Comparison of ENCODE assay signal across 10 cellular contexts in genomic region chr5:88203977-88204735, GRCh38.
DNase-seq lines count a peak whose midpoint lies in the region; ATAC-seq and TF ChIP-seq lines count a peak whose summit lies in the region.
"Had no signal": no experiment of that assay in that cellular context is flagged by ENCODE, and none has a peak within 500 bp of the region (broad histone marks: within the 10 kb centered on the region; RNA-seq: fewer than 3 reads in every experiment).

No MANE protein-coding gene starts in this region.

- dilution Hi-C loops in mammary epithelial cell (cut with HindIII; ENCODE audit: low sequenced_read_pairs): no loop called here

- no peak overlapping the region for H3K9ac ChIP-seq in BLaER1
- no peak overlapping the region for H3K9ac ChIP-seq in mammary epithelial cell (ENCODE audit: insufficient read depth, low read length)

- CTCF ChIA-PET in activated CD4-positive, alpha-beta memory T cell treated with anti-CD3 and anti-CD28 coated beads, Interleukin-2, amount 10 ng/mL, durations not matched to agents 7 days and 5 days (lab: Charles Lee): no interaction called here
- CTCF ChIA-PET in mammary epithelial cell (lab: Charles Lee; ENCODE audit: low non-redundant PET): no interaction called here

- no peaks in the 10 kb centered on the region for H3K79me2 ChIP-seq in hepatocyte
- no peaks in the 10 kb centered on the region for H3K79me2 ChIP-seq in mammary epithelial cell (ENCODE audit: insufficient read depth, low read length)

- H4K20me1 ChIP-seq in BLaER1 (no peaks in the 10 kb centered on the region), hepatocyte (ENCODE audit: insufficient read depth, poor library complexity, severe bottlenecking) (no peaks in the 10 kb centered on the region), mammary epithelial cell (ENCODE audit: insufficient read depth, low read length) (no peaks in the 10 kb centered on the region)

- peaks cover 35% of the 10 kb centered on the region for H3K36me3 Mint-ChIP-seq in activated CD4-positive, alpha-beta memory T cell treated with anti-CD3 and anti-CD28 coated beads, Interleukin-2, amount 10 ng/mL, durations not matched to agents 7 days and 5 days (ENCODE audit: low read depth)
- peaks cover 24 to 38% (median 26%) of the 10 kb centered on the region in 3 donors for H3K36me3 Mint-ChIP-seq in immature natural killer cell

- no peak overlapping the region for H2AFZ ChIP-seq in hepatocyte
- no peak overlapping the region for H2AFZ ChIP-seq in mammary epithelial cell (ENCODE audit: low read depth, low read length)

- in situ Hi-C loops in mammary epithelial cell (cut with MboI; ENCODE audit: low sequenced_read_pairs in 2 of 2): no loop called here

- H3K4me3 ChIP-seq in BLaER1: no peak overlapping the region
- no peak overlapping the region for H3K4me3 ChIP-seq in hepatocyte
- no peak overlapping the region for H3K4me3 ChIP-seq in MG63
- no peak overlapping the region for H3K4me3 ChIP-seq in mammary epithelial cell (replicated peaks in 1 of 3; ENCODE audit: insufficient read depth in 1 of 3, low read depth in 2 of 3, low read length in 3 of 3)

- peak overlapping the region; percentile 26 for H3K4me3 Mint-ChIP-seq in activated CD4-positive, alpha-beta memory T cell treated with anti-CD3 and anti-CD28 coated beads, Interleukin-2, amount 10 ng/mL, durations not matched to agents 7 days and 5 days
- peak overlapping the region; percentile 79 to 93 (median 84) for H3K4me3 Mint-ChIP-seq in immature natural killer cell

- 0 out of 2 replicates have a peak, but pooled peaks cover 22% of the 10 kb centered on the region for H3K36me3 ChIP-seq in BLaER1
- no peaks in the 10 kb centered on the region for H3K36me3 ChIP-seq in hepatocyte (replicated peaks; ENCODE audit: insufficient read depth, low read depth)
- peaks cover 17% of the 10 kb centered on the region for H3K36me3 ChIP-seq in MG63
- H3K36me3 ChIP-seq in mammary epithelial cell (ENCODE audit: insufficient read depth, low read length): peaks cover 8% of the 10 kb centered on the region

- H3K9me2 ChIP-seq in hepatocyte (replicated peaks; ENCODE audit: insufficient read depth): no peaks in the 10 kb centered on the region

- peak overlapping the region; percentile 77 for H3K27ac Mint-ChIP-seq in activated CD4-positive, alpha-beta memory T cell treated with anti-CD3 and anti-CD28 coated beads, Interleukin-2, amount 10 ng/mL, durations not matched to agents 7 days and 5 days
- peak overlapping the region; percentile 84 to 98 (median 95) for H3K27ac Mint-ChIP-seq in immature natural killer cell

- H3K4me2 ChIP-seq in BLaER1 (0 out of 2 replicates have a peak overlapping the region, but pooled peaks have one; percentile 13), hepatocyte (no peak overlapping the region), mammary epithelial cell (ENCODE audit: insufficient read depth, low read depth, low read length) (no peak overlapping the region)

- no peaks in the 10 kb centered on the region for H3K27me3 Mint-ChIP-seq in activated CD4-positive, alpha-beta memory T cell treated with anti-CD3 and anti-CD28 coated beads, Interleukin-2, amount 10 ng/mL, durations not matched to agents 7 days and 5 days
- peaks cover 0 to 5% (median 4%) of the 10 kb centered on the region in 3 donors for H3K27me3 Mint-ChIP-seq in immature natural killer cell (ENCODE audit: low read depth in 3 of 3)

- POLR2A ChIA-PET in activated CD4-positive, alpha-beta memory T cell treated with anti-CD3 and anti-CD28 coated beads, Interleukin-2, amount 10 ng/mL, durations not matched to agents 7 days and 5 days (lab: Charles Lee): interaction anchor here (0.9 to 1.3 kb wide), 3 partner anchors 11 to 65 kb away, joined by 3 to 7 read pairs (median 3); partner anchors contain the start of gene TMEM161B

- DNase-seq in activated CD4-positive, alpha-beta memory T cell treated with anti-CD3 and anti-CD28 coated beads, Interleukin-2, amount 10 ng/mL, durations not matched to agents 7 days and 5 days: peak; percentile 66
- DNase-seq in immature natural killer cell: peak; percentile 80 to 84 (median 84)
- no peak for DNase-seq in hepatocyte (ENCODE audit: low spot score)
- no peak for DNase-seq in MG63
- DNase-seq in mammary epithelial cell: no peak
- DNase-seq: Calu3, NCI-H2081 had no signal

- H3K4me1 Mint-ChIP-seq in activated CD4-positive, alpha-beta memory T cell treated with anti-CD3 and anti-CD28 coated beads, Interleukin-2, amount 10 ng/mL, durations not matched to agents 7 days and 5 days: peaks cover 20% of the 10 kb centered on the region
- peaks cover 22 to 29% of the 10 kb centered on the region in 2 donors for H3K4me1 Mint-ChIP-seq in immature natural killer cell

- H3K9me3 Mint-ChIP-seq in activated CD4-positive, alpha-beta memory T cell treated with anti-CD3 and anti-CD28 coated beads, Interleukin-2, amount 10 ng/mL, durations not matched to agents 7 days and 5 days: no peaks in the 10 kb centered on the region
- H3K9me3 Mint-ChIP-seq in immature natural killer cell: no peaks in the 10 kb centered on the region

- ATAC-seq in HG02759 (IDR thresholded peaks at IDR 0.05; ENCODE audit: unreplicated experiment) (peak; percentile 79), HG02763 (IDR thresholded peaks at IDR 0.05; ENCODE audit: unreplicated experiment) (no peak)

- 84% methylated on average over 5 of the region's 5 CpGs for WGBS in hepatocyte (ENCODE audit: low lambda C conversion rate, missing lambda C conversion rate)
- 77% methylated on average over 5 of the region's 5 CpGs for WGBS in mammary epithelial cell (ENCODE audit: low coverage, missing lambda C conversion rate)

- no TSS peak for BruUV-seq in mammary epithelial cell (replicated peaks; lab: Mats Ljungman, UMichigan)

- intact Hi-C loops in mammary epithelial cell (cut with micrococcal nuclease): no loop called here

- no peak overlapping the region for H3K27ac ChIP-seq in BLaER1
- H3K27ac ChIP-seq in hepatocyte: no peak overlapping the region
- H3K27ac ChIP-seq in mammary epithelial cell (ENCODE audit: insufficient read depth, low read depth, low read length): no peak overlapping the region

- TF ChIP-seq CTCF in hepatocyte (IDR thresholded peaks at IDR 0.05; ENCODE audit: poor library complexity) (no peak), mammary epithelial cell (conservative IDR thresholded peaks at IDR 0.05 in 1 of 2, IDR thresholded peaks at IDR 0.05 in 1 of 2; ENCODE audit: extremely low read depth in 1 of 2, insufficient read depth in 1 of 2, low read depth in 1 of 2, low read length in 2 of 2) (no peak)

- H3K9me3 ChIP-seq in BLaER1 (no peaks in the 10 kb centered on the region), hepatocyte (ENCODE audit: low read depth) (no peaks in the 10 kb centered on the region), MG63 (no peaks in the 10 kb centered on the region), mammary epithelial cell (replicated peaks; ENCODE audit: insufficient read depth, low read length) (no peaks in the 10 kb centered on the region)

- H3K27me3 ChIP-seq in BLaER1 (no peaks in the 10 kb centered on the region), hepatocyte (no peaks in the 10 kb centered on the region), MG63 (no peaks in the 10 kb centered on the region), mammary epithelial cell (ENCODE audit: insufficient read depth, low read length) (no peaks in the 10 kb centered on the region)

- H3K4me1 ChIP-seq in BLaER1 (peaks cover 8% of the 10 kb centered on the region), hepatocyte (ENCODE audit: insufficient read depth) (no peaks in the 10 kb centered on the region), mammary epithelial cell (ENCODE audit: insufficient read depth, low read length) (no peaks in the 10 kb centered on the region)

Comparison
In these comparisons a context has a peak if more than half of its experiments do, and no peak if none do; other contexts are left out.
1. DNase-seq: peak in activated CD4-positive, alpha-beta memory T cell treated with anti-CD3 and anti-CD28 coated beads, Interleukin-2, amount 10 ng/mL, durations not matched to agents 7 days and 5 days (single experiment) and immature natural killer cell (3 of 3); none in hepatocyte (single experiment), MG63 (single experiment) and mammary epithelial cell (single experiment).